8 cellular contexts compared by ENCODE assay signal in the genomic region with DNA sequence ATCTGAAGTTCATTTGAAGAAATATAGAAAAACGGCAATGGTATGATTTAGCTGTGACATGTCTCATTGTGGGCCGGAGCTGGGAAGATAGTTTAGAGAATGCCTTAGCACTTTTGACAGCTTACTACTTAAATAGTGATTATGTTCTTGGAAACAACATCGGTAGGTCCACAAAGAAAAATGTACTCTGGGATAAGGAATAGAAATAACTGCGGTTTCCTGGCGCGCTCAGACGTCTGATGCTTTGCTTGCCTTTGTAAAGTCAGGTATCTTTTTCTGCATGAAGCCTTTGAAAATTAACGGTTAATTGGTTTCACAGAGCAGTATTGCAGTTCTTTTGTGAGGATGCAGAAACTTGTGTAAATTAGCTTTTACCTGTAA. TPM values are rescaled to one million over a fixed set of nuclear protein-coding genes. Genes with fewer than 3 reads are reported as not detected.
DNase-seq lines count a peak whose midpoint lies in the region; ATAC-seq and TF ChIP-seq lines count a peak whose summit lies in the region.

No MANE protein-coding gene starts in this region.

- H3K9me3 Mint-ChIP-seq in Caco-2 (ENCODE audit: unreplicated experiment): no peaks in the 10 kb centered on the region
- H3K9me3 Mint-ChIP-seq in endothelial cell (ENCODE audit: unreplicated experiment): no peaks in the 10 kb centered on the region
- no peaks in the 10 kb centered on the region for H3K9me3 Mint-ChIP-seq in osteocyte (ENCODE audit: unreplicated experiment)

- ATAC-seq in HG03039 (IDR thresholded peaks at IDR 0.05; ENCODE audit: unreplicated experiment): no peak

- H3K4me1 ChIP-seq in Caco-2 (peaks cover 39% of the 10 kb centered on the region), PC-9 (replicated peaks; ENCODE audit: insufficient read depth) (peaks cover 73% of the 10 kb centered on the region)

- H3K4me3 ChIP-seq in Caco-2 (ENCODE audit: low read depth, low read length) (peak overlapping the region; percentile 97), PC-9 (peak overlapping the region; percentile 86)

- H3K36me3 Mint-ChIP-seq in Caco-2 (ENCODE audit: insufficient read depth, unreplicated experiment) (peaks cover 17% of the 10 kb centered on the region), endothelial cell (ENCODE audit: low read depth, unreplicated experiment) (peaks cover 7% of the 10 kb centered on the region), osteocyte (ENCODE audit: unreplicated experiment) (no peaks in the 10 kb centered on the region)

- peak overlapping the region; percentile 75 for H3K27ac ChIP-seq in PC-9

- DNase-seq in Caco-2 (no peak), PC-9 (no peak), endothelial cell (ENCODE audit: low spot score) (no peak), osteocyte (ENCODE audit: extremely low spot score, unreplicated experiment) (no peak), NCI-H2107 treated with DMSO at 0.1 percent for 48 hours (lab: John Stamatoyannopoulos, UW; ENCODE audit: unreplicated experiment) (no peak)
- DNase-seq in effector CD4-positive, alpha-beta T cell: no peak
- no peak for DNase-seq in stimulated activated CD8-positive, alpha-beta memory T cell treated with anti-CD3 and anti-CD28 coated beads, Interleukin-4, amount 100 ng/mL, for 48 hours

- H3K79me2 ChIP-seq in PC-9 (ENCODE audit: low read depth): peaks cover 63% of the 10 kb centered on the region

- H3K27ac Mint-ChIP-seq in Caco-2 (ENCODE audit: unreplicated experiment) (peak overlapping the region; percentile 79), endothelial cell (ENCODE audit: unreplicated experiment) (peak overlapping the region; percentile 40), osteocyte (ENCODE audit: unreplicated experiment) (peak overlapping the region; percentile 90)

- peak overlapping the region; percentile 83 for H3K4me3 Mint-ChIP-seq in Caco-2 (ENCODE audit: unreplicated experiment)
- H3K4me3 Mint-ChIP-seq in endothelial cell (ENCODE audit: unreplicated experiment): peak overlapping the region; percentile 89
- peak overlapping the region; percentile 79 for H3K4me3 Mint-ChIP-seq in osteocyte (ENCODE audit: unreplicated experiment)

- BruUV-seq in Caco-2 (replicated peaks; lab: Mats Ljungman, UMichigan) (TSS peak; percentile 21), PC-9 (replicated peaks; lab: Mats Ljungman, UMichigan) (no TSS peak)

- TF ChIP-seq CTCF in Caco-2 (IDR thresholded peaks at IDR 0.05; ENCODE audit: insufficient read depth in 1 of 2, low read depth in 1 of 2, low read length in 1 of 2, severe bottlenecking in 1 of 2, unreplicated experiment in 1 of 2): no peak
- no peak for TF ChIP-seq CTCF in PC-9 (conservative IDR thresholded peaks at IDR 0.05)
- TF ChIP-seq CTCF in endothelial cell (IDR thresholded peaks at IDR 0.05; ENCODE audit: unreplicated experiment): no peak
- TF ChIP-seq CTCF in osteocyte (IDR thresholded peaks at IDR 0.05): no peak

- peak overlapping the region; percentile 88 for H3K4me2 ChIP-seq in PC-9

- intact Hi-C loops in Caco-2 (cut with micrococcal nuclease; ENCODE audit: unreplicated experiment) (no loop called here), PC-9 (cut with micrococcal nuclease; ENCODE audit: unreplicated experiment) (no loop called here)

- H3K9me3 ChIP-seq in Caco-2 (no peaks in the 10 kb centered on the region), PC-9 (ENCODE audit: insufficient read depth, low read depth) (no peaks in the 10 kb centered on the region)

- no peaks in the 10 kb centered on the region for H3K36me3 ChIP-seq in Caco-2 (ENCODE audit: control insufficient read depth, insufficient read depth, low read length)
- H3K36me3 ChIP-seq in PC-9 (ENCODE audit: low read depth): no peaks in the 10 kb centered on the region

- peak overlapping the region; percentile 82 for H2AFZ ChIP-seq in PC-9

- H3K27me3 Mint-ChIP-seq in Caco-2 (ENCODE audit: insufficient read depth, unreplicated experiment) (no peaks in the 10 kb centered on the region), endothelial cell (ENCODE audit: unreplicated experiment) (no peaks in the 10 kb centered on the region), osteocyte (ENCODE audit: unreplicated experiment) (no peaks in the 10 kb centered on the region)

- peaks cover 25% of the 10 kb centered on the region for H4K20me1 ChIP-seq in PC-9 (ENCODE audit: insufficient read depth)

- peaks cover 58% of the 10 kb centered on the region for H3F3A ChIP-seq in PC-9 (ENCODE audit: insufficient read depth, low read depth)

- no peaks in the 10 kb centered on the region for H3K27me3 ChIP-seq in Caco-2 (replicated peaks; ENCODE audit: control insufficient read depth, insufficient read depth, low read length)
- H3K27me3 ChIP-seq in PC-9 (ENCODE audit: insufficient read depth, low read depth): no peaks in the 10 kb centered on the region

- H3K4me1 Mint-ChIP-seq in Caco-2 (ENCODE audit: low read depth, unreplicated experiment): peaks cover 37% of the 10 kb centered on the region
- H3K4me1 Mint-ChIP-seq in endothelial cell (ENCODE audit: unreplicated experiment): peaks cover 41% of the 10 kb centered on the region
- H3K4me1 Mint-ChIP-seq in osteocyte (ENCODE audit: unreplicated experiment): peaks cover 76% of the 10 kb centered on the region

- H3K9me2 ChIP-seq in PC-9 (ENCODE audit: insufficient read depth): no peaks in the 10 kb centered on the region

- CTCF ChIA-PET in Caco-2 (lab: Charles Lee) (interaction anchor here (1.0 to 3.8 kb wide), 6 partner anchors 11 to 94 kb away, joined by 3 to 18 read pairs (median 5); no protein-coding TSS in a partner anchor), PC-9 (lab: Charles Lee) (interaction anchor here (0.6 to 1.5 kb wide), 4 partner anchors 13 to 94 kb away, joined by 3 to 8 read pairs (median 4); no protein-coding TSS in a partner anchor)

- POLR2A ChIA-PET in Caco-2 (lab: Charles Lee): interaction anchor here (0.6 to 1.8 kb wide), 3 partner anchors 32 to 586 kb away, joined by 3 to 4 read pairs (median 3); no protein-coding TSS in a partner anchor
- POLR2A ChIA-PET in PC-9 (lab: Charles Lee; ENCODE audit: unreplicated experiment): interaction anchor here (0.6 to 0.7 kb wide), 2 partner anchors 44 to 944 kb away, joined by 3 to 4 read pairs; no protein-coding TSS in a partner anchor

RNA-seq across cellular contexts. Expression of gene USP3, which starts 1.4 kb away (rescaled TPM):
- total RNA-seq in Caco-2 (2022) (54.2 and 58.6 TPM in 2 replicates), PC-9 (2021) (57.5 and 59.7 TPM in 2 replicates), endothelial cell (ENCODE audit: unreplicated experiment) (33.5 TPM), osteocyte (41.2 and 45.9 TPM in 2 replicates)

Comparison
In these comparisons a context has a peak if more than half of its experiments do, and no peak if none do; other contexts are left out.
1. H3K27ac Mint-ChIP-seq: peak in every context shown above with its lines; median percentile 90 in osteocyte; 79 in Caco-2; 40 in endothelial cell.